1 cellular context compared by ENCODE assay signal in genomic region chr16:89921699-89922476, GRCh38.
TF ChIP-seq lines count a peak whose summit lies in the region.

No MANE protein-coding gene starts in this region.

TF ChIP-seq in HepG2, 621 proteins besides CTCF, POLR2A, EP300 and RAD21 (continued from another document and continues in another):
- TF ChIP-seq, protein P1, sequence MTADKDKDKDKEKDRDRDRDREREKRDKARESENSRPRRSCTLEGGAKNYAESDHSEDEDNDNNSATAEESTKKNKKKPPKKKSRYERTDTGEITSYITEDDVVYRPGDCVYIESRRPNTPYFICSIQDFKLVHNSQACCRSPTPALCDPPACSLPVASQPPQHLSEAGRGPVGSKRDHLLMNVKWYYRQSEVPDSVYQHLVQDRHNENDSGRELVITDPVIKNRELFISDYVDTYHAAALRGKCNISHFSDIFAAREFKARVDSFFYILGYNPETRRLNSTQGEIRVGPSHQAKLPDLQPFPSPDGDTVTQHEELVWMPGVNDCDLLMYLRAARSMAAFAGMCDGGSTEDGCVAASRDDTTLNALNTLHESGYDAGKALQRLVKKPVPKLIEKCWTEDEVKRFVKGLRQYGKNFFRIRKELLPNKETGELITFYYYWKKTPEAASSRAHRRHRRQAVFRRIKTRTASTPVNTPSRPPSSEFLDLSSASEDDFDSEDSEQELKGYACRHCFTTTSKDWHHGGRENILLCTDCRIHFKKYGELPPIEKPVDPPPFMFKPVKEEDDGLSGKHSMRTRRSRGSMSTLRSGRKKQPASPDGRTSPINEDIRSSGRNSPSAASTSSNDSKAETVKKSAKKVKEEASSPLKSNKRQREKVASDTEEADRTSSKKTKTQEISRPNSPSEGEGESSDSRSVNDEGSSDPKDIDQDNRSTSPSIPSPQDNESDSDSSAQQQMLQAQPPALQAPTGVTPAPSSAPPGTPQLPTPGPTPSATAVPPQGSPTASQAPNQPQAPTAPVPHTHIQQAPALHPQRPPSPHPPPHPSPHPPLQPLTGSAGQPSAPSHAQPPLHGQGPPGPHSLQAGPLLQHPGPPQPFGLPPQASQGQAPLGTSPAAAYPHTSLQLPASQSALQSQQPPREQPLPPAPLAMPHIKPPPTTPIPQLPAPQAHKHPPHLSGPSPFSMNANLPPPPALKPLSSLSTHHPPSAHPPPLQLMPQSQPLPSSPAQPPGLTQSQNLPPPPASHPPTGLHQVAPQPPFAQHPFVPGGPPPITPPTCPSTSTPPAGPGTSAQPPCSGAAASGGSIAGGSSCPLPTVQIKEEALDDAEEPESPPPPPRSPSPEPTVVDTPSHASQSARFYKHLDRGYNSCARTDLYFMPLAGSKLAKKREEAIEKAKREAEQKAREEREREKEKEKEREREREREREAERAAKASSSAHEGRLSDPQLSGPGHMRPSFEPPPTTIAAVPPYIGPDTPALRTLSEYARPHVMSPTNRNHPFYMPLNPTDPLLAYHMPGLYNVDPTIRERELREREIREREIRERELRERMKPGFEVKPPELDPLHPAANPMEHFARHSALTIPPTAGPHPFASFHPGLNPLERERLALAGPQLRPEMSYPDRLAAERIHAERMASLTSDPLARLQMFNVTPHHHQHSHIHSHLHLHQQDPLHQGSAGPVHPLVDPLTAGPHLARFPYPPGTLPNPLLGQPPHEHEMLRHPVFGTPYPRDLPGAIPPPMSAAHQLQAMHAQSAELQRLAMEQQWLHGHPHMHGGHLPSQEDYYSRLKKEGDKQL (CRISPR knock-in tag; IDR thresholded peaks at IDR 0.05; ENCODE audit: low read depth), result no peak
- TF ChIP-seq TFE3 (CRISPR knock-in tag; IDR thresholded peaks at IDR 0.05) (peak; percentile 76), STAT5B (CRISPR knock-in tag; IDR thresholded peaks at IDR 0.05) (no peak), ZNF652 (CRISPR knock-in tag; IDR thresholded peaks at IDR 0.05; ENCODE audit: borderline replicate concordance, low read depth) (no peak), ZBTB26 (CRISPR knock-in tag; IDR thresholded peaks at IDR 0.05; ENCODE audit: borderline replicate concordance) (peak; percentile 84; the same call in 1 of the 2 replicates), ZNF589 (CRISPR knock-in tag; conservative IDR thresholded peaks at IDR 0.05) (0 out of 2 replicates have a peak, but pooled peaks have one; percentile 50), ZNF160 (CRISPR knock-in tag; IDR thresholded peaks at IDR 0.05) (no peak), AKAP8 (CRISPR knock-in tag; IDR thresholded peaks at IDR 0.05) (no peak; the same call in 1 of the 2 replicates), BCLAF1 (IDR thresholded peaks at IDR 0.05) (no peak), HOXA9 (CRISPR knock-in tag; IDR thresholded peaks at IDR 0.05; ENCODE audit: borderline replicate concordance) (no peak), ZNF549 (CRISPR knock-in tag; IDR thresholded peaks at IDR 0.05) (no peak), ZBTB20 (CRISPR knock-in tag; IDR thresholded peaks at IDR 0.05; ENCODE audit: borderline replicate concordance, low read depth) (no peak), HNRNPUL1 (IDR thresholded peaks at IDR 0.05; ENCODE audit: low read depth, low read length) (no peak), DNMT3B (CRISPR knock-in tag; conservative IDR thresholded peaks at IDR 0.05) (no peak; the same call in 1 of the 2 replicates), ZNF296 (CRISPR knock-in tag; conservative IDR thresholded peaks at IDR 0.05) (no peak), PAF1 (CRISPR knock-in tag; IDR thresholded peaks at IDR 0.05) (0 out of 2 replicates have a peak, but pooled peaks have one; percentile 22), EZH2 (conservative IDR thresholded peaks at IDR 0.05; ENCODE audit: low read depth, low read length) (no peak), GTF2F1 (IDR thresholded peaks at IDR 0.05; ENCODE audit: low read length) (no peak; the same call in 1 of the 2 replicates), ZZZ3 (CRISPR knock-in tag; IDR thresholded peaks at IDR 0.05; ENCODE audit: borderline replicate concordance) (no peak), FOXO4 (CRISPR knock-in tag; conservative IDR thresholded peaks at IDR 0.05) (no peak), ATAD3A (CRISPR knock-in tag; IDR thresholded peaks at IDR 0.05) (no peak), HHEX (CRISPR knock-in tag; IDR thresholded peaks at IDR 0.05) (0 out of 2 replicates have a peak, but pooled peaks have one; percentile 25), SIN3B (IDR thresholded peaks at IDR 0.05; ENCODE audit: low read length) (no peak), HDAC2 (CRISPR knock-in tag; IDR thresholded peaks at IDR 0.05) (peak; percentile 70; the same call in 1 of the 2 replicates), ZBTB4 (CRISPR knock-in tag; IDR thresholded peaks at IDR 0.05; ENCODE audit: borderline replicate concordance) (peak; percentile 66; the same call in 1 of the 2 replicates), PRMT3 (CRISPR knock-in tag; IDR thresholded peaks at IDR 0.05; ENCODE audit: borderline replicate concordance, low read depth) (no peak), ZNF598 (CRISPR knock-in tag; IDR thresholded peaks at IDR 0.05; ENCODE audit: borderline replicate concordance) (no peak), KLF13 (CRISPR knock-in tag; IDR thresholded peaks at IDR 0.05) (0 out of 2 replicates have a peak, but pooled peaks have one; percentile 63), KDM3A (CRISPR knock-in tag; IDR thresholded peaks at IDR 0.05; ENCODE audit: low read depth) (0 out of 2 replicates have a peak, but pooled peaks have one; percentile 49), POLR2AphosphoS5 (IDR thresholded peaks at IDR 0.05; ENCODE audit: low read depth, low read length) (peak; percentile 73), PHF5A (CRISPR knock-in tag; IDR thresholded peaks at IDR 0.05; ENCODE audit: low read depth, unreplicated experiment) (no peak), ATF7-NPFF (CRISPR knock-in tag; IDR thresholded peaks at IDR 0.05; ENCODE audit: low read depth) (no peak), RORA (CRISPR knock-in tag; IDR thresholded peaks at IDR 0.05) (no peak), ZNF564 (CRISPR knock-in tag; IDR thresholded peaks at IDR 0.05) (peak; percentile 77; the same call in 1 of the 2 replicates), EEA1 (CRISPR knock-in tag; IDR thresholded peaks at IDR 0.05; ENCODE audit: borderline replicate concordance) (0 out of 2 replicates have a peak, but pooled peaks have one; percentile 17), THAP11 (CRISPR knock-in tag; IDR thresholded peaks at IDR 0.05) (peak; percentile 72), HNRNPLL (IDR thresholded peaks at IDR 0.05; ENCODE audit: low read depth, low read length, poor library complexity, severe bottlenecking) (no peak), PAX8 (CRISPR knock-in tag; IDR thresholded peaks at IDR 0.05; ENCODE audit: borderline replicate concordance) (0 out of 2 replicates have a peak, but pooled peaks have one; percentile 51), HNRNPL (IDR thresholded peaks at IDR 0.05; ENCODE audit: low read depth, low read length) (0 out of 2 replicates have a peak, but pooled peaks have one; percentile 20), KLF15 (CRISPR knock-in tag; IDR thresholded peaks at IDR 0.05; ENCODE audit: borderline replicate concordance) (no peak), CENPT (CRISPR knock-in tag; IDR thresholded peaks at IDR 0.05; ENCODE audit: low read depth) (no peak; the same call in 1 of the 2 replicates)
- TF ChIP-seq, protein P2, sequence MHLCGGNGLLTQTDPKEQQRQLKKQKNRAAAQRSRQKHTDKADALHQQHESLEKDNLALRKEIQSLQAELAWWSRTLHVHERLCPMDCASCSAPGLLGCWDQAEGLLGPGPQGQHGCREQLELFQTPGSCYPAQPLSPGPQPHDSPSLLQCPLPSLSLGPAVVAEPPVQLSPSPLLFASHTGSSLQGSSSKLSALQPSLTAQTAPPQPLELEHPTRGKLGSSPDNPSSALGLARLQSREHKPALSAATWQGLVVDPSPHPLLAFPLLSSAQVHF (CRISPR knock-in tag; IDR thresholded peaks at IDR 0.05), result no peak
- TF ChIP-seq, protein P3, sequence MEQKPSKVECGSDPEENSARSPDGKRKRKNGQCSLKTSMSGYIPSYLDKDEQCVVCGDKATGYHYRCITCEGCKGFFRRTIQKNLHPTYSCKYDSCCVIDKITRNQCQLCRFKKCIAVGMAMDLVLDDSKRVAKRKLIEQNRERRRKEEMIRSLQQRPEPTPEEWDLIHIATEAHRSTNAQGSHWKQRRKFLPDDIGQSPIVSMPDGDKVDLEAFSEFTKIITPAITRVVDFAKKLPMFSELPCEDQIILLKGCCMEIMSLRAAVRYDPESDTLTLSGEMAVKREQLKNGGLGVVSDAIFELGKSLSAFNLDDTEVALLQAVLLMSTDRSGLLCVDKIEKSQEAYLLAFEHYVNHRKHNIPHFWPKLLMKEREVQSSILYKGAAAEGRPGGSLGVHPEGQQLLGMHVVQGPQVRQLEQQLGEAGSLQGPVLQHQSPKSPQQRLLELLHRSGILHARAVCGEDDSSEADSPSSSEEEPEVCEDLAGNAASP (CRISPR knock-in tag; IDR thresholded peaks at IDR 0.05; ENCODE audit: borderline replicate concordance), result peak; percentile 48; the same call in 1 of the 2 replicates
- TF ChIP-seq, protein P4, sequence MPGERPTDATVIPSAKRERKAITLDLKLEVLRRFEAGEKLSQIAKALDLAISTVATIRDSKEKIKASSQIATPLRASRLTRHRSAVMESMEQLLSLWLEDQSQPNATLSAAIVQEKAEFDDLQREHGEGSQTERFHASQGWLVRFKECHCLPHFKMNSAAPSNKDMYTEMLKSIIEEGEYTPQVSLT (CRISPR knock-in tag; IDR thresholded peaks at IDR 0.05; ENCODE audit: borderline replicate concordance, low read depth), result no peak; the same call in 1 of the 2 replicates
- TF ChIP-seq, protein P5, sequence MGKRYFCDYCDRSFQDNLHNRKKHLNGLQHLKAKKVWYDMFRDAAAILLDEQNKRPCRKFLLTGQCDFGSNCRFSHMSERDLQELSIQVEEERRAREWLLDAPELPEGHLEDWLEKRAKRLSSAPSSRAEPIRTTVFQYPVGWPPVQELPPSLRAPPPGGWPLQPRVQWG (CRISPR knock-in tag; IDR thresholded peaks at IDR 0.05; ENCODE audit: borderline replicate concordance, low read depth), result no peak
